35 cellular contexts compared by ENCODE assay signal in genomic region chr13:111421216-111421615, GRCh38.
"Had no signal": no experiment of that assay in that cellular context is flagged by ENCODE, and none has a peak within 500 bp of the region (broad histone marks: within the 10 kb centered on the region; RNA-seq: fewer than 3 reads in every experiment).

No MANE protein-coding gene starts in this region.

- H3K4me3 ChIP-seq: ascending aorta, cardiac muscle cell had no signal

- H3K9me3 Mint-ChIP-seq: activated B cell treated with CpG ODN at 0.5 μM for 24 hours; activated CD4-positive, alpha-beta memory T cell treated with anti-CD3 and anti-CD28 coated beads, Interleukin-2, amount 10 ng/mL, durations not matched to agents 7 days and 5 days; activated CD4-positive, alpha-beta T cell treated with anti-CD3 and anti-CD28 coated beads, Interleukin-2, amount 10 ng/mL, durations not matched to agents 7 days and 5 days; activated naive CD4-positive, alpha-beta T cell treated with anti-CD3 and anti-CD28 coated beads, Interleukin-2, amount 10 ng/mL, durations not matched to agents 7 days and 5 days; activated naive CD4-positive, alpha-beta T cell treated with anti-CD3 and anti-CD28 coated beads, Interleukin-2, amount 50 U/mL, for 24 hours; activated naive CD8-positive, alpha-beta T cell treated with anti-CD3 and anti-CD28 coated beads, Interleukin-2, amount 10 ng/mL, durations not matched to agents 7 days and 5 days; activated naive CD8-positive, alpha-beta T cell treated with anti-CD3 and anti-CD28 coated beads, Interleukin-2, amount 50 U/mL, for 24 hours; activated T-cell treated with anti-CD3 and anti-CD28 coated beads, Interleukin-2, amount 50 U/mL, for 24 hours; activated T-helper 2 cell treated with anti-CD3 and anti-CD28 coated beads, Interferon-gamma antibody, Interleukin-2, Interleukin-4, amounts not matched to agents 10 μg/mL and 5 μg/mL and 100 μg/mL, durations not matched to agents 14 hours and 24 hours and 36 hours; brain; central memory CD8-positive, alpha-beta T cell; T-helper 1 cell treated with Interleukin-12 subunit alpha and Interleukin-12 subunit beta and Interleukin-4 antibody, amounts not matched to agents 30 μg/mL and 1 μg/mL, for 36 hours; T-helper 2 cell treated with Interferon-gamma antibody and Interleukin-4, amounts not matched to agents 5 μg/mL and 100 μg/mL, for 36 hours had no signal

- H3K9me3 ChIP-seq: ascending aorta had no signal

- DNase-seq: activated B cell treated with CpG ODN at 0.5 μM for 24 hours; activated CD4-positive, alpha-beta memory T cell treated with anti-CD3 and anti-CD28 coated beads, Interleukin-2, amount 10 ng/mL, durations not matched to agents 7 days and 5 days; activated CD4-positive, alpha-beta T cell treated with anti-CD3 and anti-CD28 coated beads for 48 hours; activated CD4-positive, alpha-beta T cell treated with anti-CD3 and anti-CD28 coated beads, Interleukin-2, amount 10 ng/mL, durations not matched to agents 7 days and 5 days; activated CD4-positive, alpha-beta T cell treated with anti-CD3 and anti-CD28 coated beads, Interleukin-2, amount 50 U/mL, for 48 hours; activated CD4-positive, CD25-positive, alpha-beta regulatory T cell treated with anti-CD3 and anti-CD28 coated beads, Interleukin-2, amount 50 U/mL, for 72 hours; activated CD8-positive, alpha-beta memory T cell treated with anti-CD3 and anti-CD28 coated beads for 24 hours; activated CD8-positive, alpha-beta memory T cell treated with anti-CD3 and anti-CD28 coated beads, Interleukin-2, amount 10 ng/mL, durations not matched to agents 7 days and 5 days; activated CD8-positive, alpha-beta memory T cell treated with anti-CD3 and anti-CD28 coated beads, Interleukin-2, amount 50 U/mL, for 48 hours; activated CD8-positive, alpha-beta T cell treated with anti-CD3 and anti-CD28 coated beads, Interleukin-2, amount 10 ng/mL, durations not matched to agents 7 days and 5 days; activated effector memory CD4-positive, alpha-beta T cell treated with Interleukin-2 at 50 U/mL for 16 hours; activated gamma-delta T cell; activated naive CD4-positive, alpha-beta T cell treated with anti-CD3 and anti-CD28 coated beads, Interleukin-2, amount 10 ng/mL, durations not matched to agents 7 days and 5 days; activated naive CD4-positive, alpha-beta T cell treated with Interleukin-2 at 50 U/mL for 16 hours; activated naive CD8-positive, alpha-beta T cell treated with anti-CD3 and anti-CD28 coated beads, Interleukin-2, amount 10 ng/mL, durations not matched to agents 7 days and 5 days; activated naive CD8-positive, alpha-beta T cell treated with anti-CD3 and anti-CD28 coated beads, Interleukin-2, amount 50 U/mL, for 24 hours; activated T-cell treated with anti-CD3 and anti-CD28 coated beads, Interleukin-2, amount 50 U/mL, for 24 hours; activated T-cell treated with anti-CD3 and anti-CD28 coated beads, Interleukin-2, amount 50 U/mL, for 48 hours; amygdala; anterior cingulate cortex; caudate nucleus; cerebellar nuclear complex; T-helper 1 cell; T-helper 2 cell; T-helper 9 cell had no signal

- H3K27ac Mint-ChIP-seq: activated B cell treated with CpG ODN at 0.5 μM for 24 hours; activated CD4-positive, alpha-beta memory T cell treated with anti-CD3 and anti-CD28 coated beads, Interleukin-2, amount 10 ng/mL, durations not matched to agents 7 days and 5 days; activated CD4-positive, alpha-beta T cell treated with anti-CD3 and anti-CD28 coated beads, Interleukin-2, amount 10 ng/mL, durations not matched to agents 7 days and 5 days; activated CD8-positive, alpha-beta memory T cell treated with anti-CD3 and anti-CD28 coated beads, Interleukin-2, amount 10 ng/mL, durations not matched to agents 7 days and 5 days; activated CD8-positive, alpha-beta T cell treated with anti-CD3 and anti-CD28 coated beads, Interleukin-2, amount 10 ng/mL, durations not matched to agents 7 days and 5 days; activated naive CD4-positive, alpha-beta T cell treated with anti-CD3 and anti-CD28 coated beads, Interleukin-2, amount 10 ng/mL, durations not matched to agents 7 days and 5 days; activated naive CD4-positive, alpha-beta T cell treated with anti-CD3 and anti-CD28 coated beads, Interleukin-2, amount 50 U/mL, for 24 hours; activated naive CD8-positive, alpha-beta T cell; activated naive CD8-positive, alpha-beta T cell treated with anti-CD3 and anti-CD28 coated beads, Interleukin-2, amount 10 ng/mL, durations not matched to agents 7 days and 5 days; activated naive CD8-positive, alpha-beta T cell treated with anti-CD3 and anti-CD28 coated beads, Interleukin-2, amount 50 U/mL, for 24 hours; activated T-cell treated with anti-CD3 and anti-CD28 coated beads, Interleukin-2, amount 50 U/mL, for 24 hours; activated T-helper 2 cell treated with anti-CD3 and anti-CD28 coated beads, Interferon-gamma antibody, Interleukin-2, Interleukin-4, amounts not matched to agents 10 μg/mL and 5 μg/mL and 100 μg/mL, durations not matched to agents 14 hours and 24 hours and 36 hours; brain; T-helper 1 cell treated with Interleukin-12 subunit alpha and Interleukin-12 subunit beta and Interleukin-4 antibody, amounts not matched to agents 30 μg/mL and 1 μg/mL, for 36 hours; T-helper 2 cell treated with Interferon-gamma antibody and Interleukin-4, amounts not matched to agents 5 μg/mL and 100 μg/mL, for 36 hours had no signal

- H3K27ac ChIP-seq: ascending aorta, cardiac muscle cell, VCaP had no signal

- H3K27me3 ChIP-seq: ascending aorta, cardiac muscle cell had no signal

- H3K27me3 Mint-ChIP-seq: activated CD4-positive, alpha-beta memory T cell treated with anti-CD3 and anti-CD28 coated beads, Interleukin-2, amount 10 ng/mL, durations not matched to agents 7 days and 5 days; activated CD4-positive, alpha-beta T cell treated with anti-CD3 and anti-CD28 coated beads, Interleukin-2, amount 10 ng/mL, durations not matched to agents 7 days and 5 days; activated CD8-positive, alpha-beta memory T cell treated with anti-CD3 and anti-CD28 coated beads, Interleukin-2, amount 10 ng/mL, durations not matched to agents 7 days and 5 days; activated naive CD4-positive, alpha-beta T cell treated with anti-CD3 and anti-CD28 coated beads, Interleukin-2, amount 50 U/mL, for 24 hours; activated naive CD8-positive, alpha-beta T cell; activated naive CD8-positive, alpha-beta T cell treated with anti-CD3 and anti-CD28 coated beads, Interleukin-2, amount 10 ng/mL, durations not matched to agents 7 days and 5 days; activated naive CD8-positive, alpha-beta T cell treated with anti-CD3 and anti-CD28 coated beads, Interleukin-2, amount 50 U/mL, for 24 hours; activated T-cell treated with anti-CD3 and anti-CD28 coated beads, Interleukin-2, amount 50 U/mL, for 24 hours had no signal

- H3K4me1 ChIP-seq: ascending aorta had no signal

- H3K4me1 Mint-ChIP-seq: activated B cell treated with CpG ODN at 0.5 μM for 24 hours; activated CD4-positive, alpha-beta memory T cell treated with anti-CD3 and anti-CD28 coated beads, Interleukin-2, amount 10 ng/mL, durations not matched to agents 7 days and 5 days; activated CD4-positive, alpha-beta T cell treated with anti-CD3 and anti-CD28 coated beads, Interleukin-2, amount 10 ng/mL, durations not matched to agents 7 days and 5 days; activated CD8-positive, alpha-beta memory T cell treated with anti-CD3 and anti-CD28 coated beads, Interleukin-2, amount 10 ng/mL, durations not matched to agents 7 days and 5 days; activated naive CD4-positive, alpha-beta T cell treated with anti-CD3 and anti-CD28 coated beads, Interleukin-2, amount 10 ng/mL, durations not matched to agents 7 days and 5 days; activated naive CD4-positive, alpha-beta T cell treated with anti-CD3 and anti-CD28 coated beads, Interleukin-2, amount 50 U/mL, for 24 hours; activated naive CD8-positive, alpha-beta T cell treated with anti-CD3 and anti-CD28 coated beads, Interleukin-2, amount 10 ng/mL, durations not matched to agents 7 days and 5 days; activated naive CD8-positive, alpha-beta T cell treated with anti-CD3 and anti-CD28 coated beads, Interleukin-2, amount 50 U/mL, for 24 hours; central memory CD8-positive, alpha-beta T cell had no signal

- ATAC-seq: activated CD8-positive, alpha-beta memory T cell treated with anti-CD3 and anti-CD28 coated beads, Interleukin-2, amount 10 ng/mL, durations not matched to agents 7 days and 5 days; activated CD8-positive, alpha-beta T cell treated with anti-CD3 and anti-CD28 coated beads, Interleukin-2, amount 10 ng/mL, durations not matched to agents 7 days and 5 days; activated naive CD8-positive, alpha-beta T cell treated with anti-CD3 and anti-CD28 coated beads, Interleukin-2, amount 50 U/mL, for 24 hours had no signal

- H3K36me3 ChIP-seq: ascending aorta, cardiac muscle cell had no signal

- H3K4me3 Mint-ChIP-seq: activated B cell treated with CpG ODN at 0.5 μM for 24 hours; activated CD4-positive, alpha-beta memory T cell treated with anti-CD3 and anti-CD28 coated beads, Interleukin-2, amount 10 ng/mL, durations not matched to agents 7 days and 5 days; activated CD4-positive, alpha-beta T cell treated with anti-CD3 and anti-CD28 coated beads, Interleukin-2, amount 10 ng/mL, durations not matched to agents 7 days and 5 days; activated CD8-positive, alpha-beta memory T cell treated with anti-CD3 and anti-CD28 coated beads, Interleukin-2, amount 10 ng/mL, durations not matched to agents 7 days and 5 days; activated CD8-positive, alpha-beta T cell treated with anti-CD3 and anti-CD28 coated beads, Interleukin-2, amount 10 ng/mL, durations not matched to agents 7 days and 5 days; activated naive CD4-positive, alpha-beta T cell treated with anti-CD3 and anti-CD28 coated beads, Interleukin-2, amount 10 ng/mL, durations not matched to agents 7 days and 5 days; activated naive CD4-positive, alpha-beta T cell treated with anti-CD3 and anti-CD28 coated beads, Interleukin-2, amount 50 U/mL, for 24 hours; activated naive CD8-positive, alpha-beta T cell; activated naive CD8-positive, alpha-beta T cell treated with anti-CD3 and anti-CD28 coated beads, Interleukin-2, amount 10 ng/mL, durations not matched to agents 7 days and 5 days; activated naive CD8-positive, alpha-beta T cell treated with anti-CD3 and anti-CD28 coated beads, Interleukin-2, amount 50 U/mL, for 24 hours; activated T-cell treated with anti-CD3 and anti-CD28 coated beads, Interleukin-2, amount 50 U/mL, for 24 hours; brain; central memory CD8-positive, alpha-beta T cell; T-helper 1 cell treated with Interleukin-12 subunit alpha and Interleukin-12 subunit beta and Interleukin-4 antibody, amounts not matched to agents 30 μg/mL and 1 μg/mL, for 36 hours; T-helper 2 cell treated with Interferon-gamma antibody and Interleukin-4, amounts not matched to agents 5 μg/mL and 100 μg/mL, for 36 hours had no signal
